ENCODE assay signal across 15 cellular contexts in the genomic region with DNA sequence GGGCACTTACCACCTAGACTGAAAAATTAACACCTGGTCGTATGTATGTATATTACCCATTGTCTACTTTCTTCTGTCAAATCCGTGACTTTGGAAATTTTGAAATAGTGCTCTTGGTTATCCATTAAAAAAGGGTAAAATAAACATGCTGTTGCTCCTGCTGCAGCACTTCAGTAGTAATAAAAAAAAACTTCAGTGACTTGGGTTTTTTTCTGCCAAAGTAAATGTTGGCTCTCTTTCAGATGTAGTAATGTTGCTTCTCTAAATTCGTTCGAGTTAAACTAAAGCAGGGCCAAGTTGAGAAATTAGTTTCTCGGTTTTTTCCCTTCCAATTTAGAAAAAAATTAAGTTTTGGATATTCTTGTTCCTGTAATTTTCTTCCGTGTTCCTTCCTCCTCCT. TPM values are rescaled to one million over a fixed set of nuclear protein-coding genes. Genes with fewer than 3 reads are reported as not detected.
A peak's percentile ranks its signal among the peaks of the same experiment; 100 is the strongest.
DNase-seq lines count a peak whose midpoint lies in the region; ATAC-seq, FAIRE-seq and TF ChIP-seq lines count a peak whose summit lies in the region.
"Had no signal": no experiment of that assay in that cellular context is flagged by ENCODE, and none has a peak within 500 bp of the region (broad histone marks: within the 10 kb centered on the region; RNA-seq: fewer than 3 reads in every experiment).

No MANE protein-coding gene starts in this region.

- ATAC-seq in body of pancreas (peak; percentile 60), HG03139 (IDR thresholded peaks at IDR 0.05; ENCODE audit: unreplicated experiment) (no peak)
- ATAC-seq in stimulated activated effector memory CD8-positive, alpha-beta T cell treated with anti-CD3 and anti-CD28 coated beads, Interleukin-12 subunit alpha, Interleukin-12 subunit beta, amount 100 ng/mL, for 72 hours, result no peak
- ATAC-seq: psoas muscle had no signal

- no peak for TF ChIP-seq POLR2A in body of pancreas (IDR thresholded peaks at IDR 0.05)

- peak; percentile 79 for FAIRE-seq in kidney (lab: Jason Lieb, UNC)

- peaks cover 36% of the 10 kb centered on the region for H3K4me1 ChIP-seq in body of pancreas
- peaks cover 25 to 43% of the 10 kb centered on the region in 2 donors for H3K4me1 ChIP-seq in kidney (ENCODE audit: control insufficient read depth in 1 of 2, insufficient read depth in 1 of 2, low read depth in 1 of 2, low read length in 2 of 2)

- no peaks in the 10 kb centered on the region for H3K27me3 ChIP-seq in body of pancreas
- H3K27me3 ChIP-seq: gastrocnemius medialis, testis had no signal

- H3K9me3 ChIP-seq in body of pancreas (no peaks in the 10 kb centered on the region), kidney (ENCODE audit: control insufficient read depth in 1 of 2, low read length in 2 of 2) (no peaks in the 10 kb centered on the region)
- H3K9me3 ChIP-seq: gastrocnemius medialis, psoas muscle, testis had no signal

- H3K4me3 Mint-ChIP-seq in activated CD4-positive, alpha-beta T cell treated with anti-CD3 and anti-CD28 coated beads, Interleukin-2, amount 10 ng/mL, durations not matched to agents 24 days and 14 days, result no peak overlapping the region
- H3K4me3 Mint-ChIP-seq in stimulated activated effector memory CD8-positive, alpha-beta T cell treated with anti-CD3 and anti-CD28 coated beads, Interleukin-12 subunit alpha, Interleukin-12 subunit beta, amount 100 ng/mL, for 72 hours, result no peak overlapping the region

- H3K9ac ChIP-seq in kidney (ENCODE audit: low read length in 2 of 2), result peak overlapping the region in 1 of 2 donors; percentile 8

- H3K27ac Mint-ChIP-seq in activated CD4-positive, alpha-beta T cell treated with anti-CD3 and anti-CD28 coated beads, Interleukin-2, amount 10 ng/mL, durations not matched to agents 24 days and 14 days, result peak overlapping the region; percentile 4
- H3K27ac Mint-ChIP-seq in stimulated activated effector memory CD8-positive, alpha-beta T cell treated with anti-CD3 and anti-CD28 coated beads, Interleukin-12 subunit alpha, Interleukin-12 subunit beta, amount 100 ng/mL, for 72 hours, result peak overlapping the region; percentile 9

- H3K4me3 ChIP-seq in body of pancreas (no peak overlapping the region), kidney (ENCODE audit: low read length in 2 of 2) (no peak overlapping the region)
- H3K4me3 ChIP-seq: gastrocnemius medialis, psoas muscle, testis had no signal

- H3K36me3 ChIP-seq in body of pancreas (replicated peaks in 1 of 2; ENCODE audit: insufficient read depth in 1 of 2, low read depth in 2 of 2), result no peaks in the 10 kb centered on the region
- H3K36me3 ChIP-seq in kidney (ENCODE audit: control insufficient read depth in 1 of 2, insufficient read depth in 2 of 2, low read length in 2 of 2), result no peaks in the 10 kb centered on the region
- H3K36me3 ChIP-seq: gastrocnemius medialis had no signal

- peaks cover 53% of the 10 kb centered on the region for H3K4me1 Mint-ChIP-seq in activated CD4-positive, alpha-beta T cell treated with anti-CD3 and anti-CD28 coated beads, Interleukin-2, amount 10 ng/mL, durations not matched to agents 24 days and 14 days
- peaks cover 74% of the 10 kb centered on the region for H3K4me1 Mint-ChIP-seq in stimulated activated effector memory CD8-positive, alpha-beta T cell treated with anti-CD3 and anti-CD28 coated beads, Interleukin-12 subunit alpha, Interleukin-12 subunit beta, amount 100 ng/mL, for 72 hours

- H3K36me3 Mint-ChIP-seq in activated CD4-positive, alpha-beta T cell treated with anti-CD3 and anti-CD28 coated beads, Interleukin-2, amount 10 ng/mL, durations not matched to agents 24 days and 14 days (ENCODE audit: low read depth), result peaks cover 32% of the 10 kb centered on the region
- H3K36me3 Mint-ChIP-seq in stimulated activated effector memory CD8-positive, alpha-beta T cell treated with anti-CD3 and anti-CD28 coated beads, Interleukin-12 subunit alpha, Interleukin-12 subunit beta, amount 100 ng/mL, for 72 hours, result peaks cover 22% of the 10 kb centered on the region

- intact Hi-C loops in activated CD4-positive, alpha-beta T cell treated with anti-CD3 and anti-CD28 coated beads, Interleukin-2, amount 10 ng/mL, durations not matched to agents 24 days and 14 days (cut with micrococcal nuclease), result no loop called here
- intact Hi-C loops in body of pancreas (cut with DNase I), result no loop called here
- intact Hi-C loops in kidney (cut with DNase I), result no loop called here

- 5 to 10% methylated on average over 6 of the region's 6 CpGs for WGBS in body of pancreas, 2 donors

- TF ChIP-seq CTCF in body of pancreas (IDR thresholded peaks at IDR 0.05), result no peak
- no peak for TF ChIP-seq CTCF in kidney (IDR thresholded peaks at IDR 0.05; ENCODE audit: borderline replicate concordance, extremely low read depth, insufficient read depth)

- no peak for DNase-seq in activated CD4-positive, alpha-beta T cell treated with anti-CD3 and anti-CD28 coated beads, Interleukin-2, amount 10 ng/mL, durations not matched to agents 24 days and 14 days
- DNase-seq in activated CD4-positive, alpha-beta T cell treated with anti-CD3 and anti-CD28 coated beads, Interleukin-2, amount 50 U/mL, for 4 hours, result no peak
- DNase-seq in body of pancreas (no peak), kidney (no peak), RPMI8226 (no peak), pons (ENCODE audit: low spot score) (no peak)
- no peak for DNase-seq in stimulated activated effector memory CD8-positive, alpha-beta T cell treated with anti-CD3 and anti-CD28 coated beads, Interleukin-12 subunit alpha, Interleukin-12 subunit beta, amount 100 ng/mL, for 72 hours (ENCODE audit: low spot score in 2 of 2)
- DNase-seq: 8988T; activated CD4-positive, CD25-positive, alpha-beta regulatory T cell; caudate nucleus; DND-41; gastrocnemius medialis; psoas muscle; testis had no signal

- H3K27ac ChIP-seq in body of pancreas (peak overlapping the region in 3 of 4 donors; percentile 1 to 53 (median 48)), kidney (ENCODE audit: low read depth in 2 of 2, low read length in 2 of 2) (no peak overlapping the region)
- H3K27ac ChIP-seq: psoas muscle, testis had no signal

- H3K9me3 Mint-ChIP-seq in activated CD4-positive, alpha-beta T cell treated with anti-CD3 and anti-CD28 coated beads, Interleukin-2, amount 10 ng/mL, durations not matched to agents 24 days and 14 days, result no peaks in the 10 kb centered on the region
- H3K9me3 Mint-ChIP-seq in stimulated activated effector memory CD8-positive, alpha-beta T cell treated with anti-CD3 and anti-CD28 coated beads, Interleukin-12 subunit alpha, Interleukin-12 subunit beta, amount 100 ng/mL, for 72 hours, result no peaks in the 10 kb centered on the region

- no peaks in the 10 kb centered on the region for H3K27me3 Mint-ChIP-seq in activated CD4-positive, alpha-beta T cell treated with anti-CD3 and anti-CD28 coated beads, Interleukin-2, amount 10 ng/mL, durations not matched to agents 24 days and 14 days

RNA-seq across cellular contexts. Expression of gene JARID2, which starts 34.2 kb away (rescaled TPM):
- total RNA-seq in activated CD4-positive, alpha-beta T cell treated with anti-CD3 and anti-CD28 coated beads, Interleukin-2, amount 10 ng/mL, durations not matched to agents 24 days and 14 days, result 48.7 and 49.5 TPM in 2 replicates
- total RNA-seq in body of pancreas (1 to 10 TPM; 3.6 to 4.6 TPM), kidney (12.3 TPM)
- 1.8 TPM for polyA plus RNA-seq in kidney (ENCODE audit: insufficient read depth, low read depth, low replicate concordance)

Comparison
In these comparisons a context has a peak if more than half of its experiments do, and no peak if none do; other contexts are left out.
1. H3K27ac ChIP-seq: peak in body of pancreas (3 of 4); none in kidney (0 of 2).